Comparison of ENCODE assay signal across 25 cellular contexts in the genomic region with DNA sequence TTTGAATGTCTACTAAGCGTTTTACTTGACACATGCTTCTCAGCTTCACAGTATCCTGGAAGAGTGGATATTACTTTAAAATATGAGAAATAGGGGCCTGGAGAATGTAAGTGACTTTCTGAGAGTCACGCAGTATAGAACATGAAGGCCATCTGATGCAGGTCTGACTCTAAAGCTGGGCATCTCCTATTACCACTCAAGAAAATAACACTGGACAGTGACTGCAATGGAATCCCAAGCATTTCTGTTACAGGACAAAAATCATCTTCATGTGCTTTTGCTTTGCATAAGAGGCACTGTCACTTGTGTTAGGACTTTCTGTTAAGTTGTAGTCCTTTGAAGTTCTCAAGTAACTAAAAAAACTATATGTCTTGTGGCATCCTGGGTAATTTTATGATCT.
DNase-seq lines count a peak whose midpoint lies in the region; ATAC-seq, FAIRE-seq and TF ChIP-seq lines count a peak whose summit lies in the region.
"Had no signal": no experiment of that assay in that cellular context is flagged by ENCODE, and none has a peak within 500 bp of the region (broad histone marks: within the 10 kb centered on the region; RNA-seq: fewer than 3 reads in every experiment).

No MANE protein-coding gene starts in this region.

- H3K27ac ChIP-seq in endothelial cell of umbilical vein (ENCODE audit: insufficient read depth, low read depth, low read length) (peak overlapping the region; percentile 10), osteoblast (ENCODE audit: low read depth, low read length) (peak overlapping the region; percentile 27), gastroesophageal sphincter (no peak overlapping the region)
- H3K27ac ChIP-seq: KMS-11, thyroid gland, WERI-Rb-1 had no signal

- no peak for TF ChIP-seq EP300 in gastroesophageal sphincter (IDR thresholded peaks at IDR 0.05)

- H3K4me3 ChIP-seq in endothelial cell of umbilical vein (replicated peaks in 1 of 3; ENCODE audit: insufficient read depth in 1 of 3, low read depth in 1 of 3, low read length in 3 of 3) (no peak overlapping the region), osteoblast (ENCODE audit: insufficient read depth, low read length) (no peak overlapping the region), gastroesophageal sphincter (no peak overlapping the region)
- H3K4me3 ChIP-seq: thyroid gland had no signal

- ATAC-seq in GM18861 (IDR thresholded peaks at IDR 0.05; ENCODE audit: unreplicated experiment), result no peak
- no peak for ATAC-seq in gastroesophageal sphincter
- ATAC-seq: stimulated activated naive CD8-positive, alpha-beta T cell treated with anti-CD3 and anti-CD28 coated beads, Interleukin-15, amount 100 ng/mL, for 72 hours had no signal

- H3K4me1 ChIP-seq in endothelial cell of umbilical vein (ENCODE audit: control insufficient read depth, extremely low read depth, insufficient read depth, low read length) (peaks cover 24% of the 10 kb centered on the region), osteoblast (ENCODE audit: insufficient read depth, low read length) (peaks cover 20% of the 10 kb centered on the region), gastroesophageal sphincter (peaks cover 0 to 19% (median 2%) of the 10 kb centered on the region in 3 donors)
- H3K4me1 ChIP-seq: thyroid gland had no signal

- FAIRE-seq in endothelial cell of umbilical vein (lab: Jason Lieb, UNC), result no peak
- FAIRE-seq: keratinocyte had no signal

- H3K4me2 ChIP-seq in endothelial cell of umbilical vein (ENCODE audit: insufficient read depth, low read length), result peak overlapping the region; percentile 88
- H3K4me2 ChIP-seq in osteoblast (ENCODE audit: insufficient read depth, low read length), result peak overlapping the region; percentile 9

- POLR2A ChIA-PET in endothelial cell of umbilical vein (lab: Charles Lee), result no interaction called here

- WGBS in gastroesophageal sphincter (ENCODE audit: low coverage in 1 of 2), 2 donors, result 96 to 100% methylated on average over 2 of the region's 2 CpGs

- no peaks in the 10 kb centered on the region for H4K20me1 ChIP-seq in endothelial cell of umbilical vein (replicated peaks; ENCODE audit: control insufficient read depth, extremely low read depth, insufficient read depth, low read length)
- peaks cover 7% of the 10 kb centered on the region for H4K20me1 ChIP-seq in osteoblast (ENCODE audit: insufficient read depth, low read length)

- no TSS peak for BruUV-seq in endothelial cell of umbilical vein (replicated peaks; lab: Mats Ljungman, UMichigan)

- dilution Hi-C loops in endothelial cell of umbilical vein (cut with MboI; ENCODE audit: extremely low pct_ligation_motif_present, low sequenced_read_pairs), result no loop called here

- H3K9me3 ChIP-seq in endothelial cell of umbilical vein (replicated peaks; ENCODE audit: control insufficient read depth, insufficient read depth, low read length) (no peaks in the 10 kb centered on the region), osteoblast (ENCODE audit: low read depth, low read length) (no peaks in the 10 kb centered on the region), gastroesophageal sphincter (no peaks in the 10 kb centered on the region)
- H3K9me3 ChIP-seq: thyroid gland had no signal

- TF ChIP-seq POLR2A in endothelial cell of umbilical vein (IDR thresholded peaks at IDR 0.05; ENCODE audit: low read depth, low read length) (no peak), gastroesophageal sphincter (IDR thresholded peaks at IDR 0.05) (no peak)

- no peaks in the 10 kb centered on the region for H3K9me1 ChIP-seq in endothelial cell of umbilical vein (replicated peaks; ENCODE audit: control insufficient read depth, extremely low read depth, insufficient read depth, low read length)

- CTCF ChIA-PET in endothelial cell of umbilical vein (lab: Charles Lee), result interaction anchor here (1.1 to 7.0 kb wide), 4 partner anchors 8 to 158 kb away, joined by 3 to 66 read pairs (median 14); no protein-coding TSS in a partner anchor

- no peak overlapping the region for H3K9ac ChIP-seq in endothelial cell of umbilical vein (replicated peaks; ENCODE audit: extremely low read depth, insufficient read depth, low read length)
- H3K9ac ChIP-seq: KMS-11 had no signal

- TF ChIP-seq CTCF in endothelial cell of umbilical vein (IDR thresholded peaks at IDR 0.05; ENCODE audit: extremely low read depth in 1 of 2, insufficient read depth in 1 of 2, low read depth in 1 of 2, low read length in 2 of 2), result no peak
- no peak for TF ChIP-seq CTCF in osteoblast (IDR thresholded peaks at IDR 0.05; ENCODE audit: extremely low read depth, low read depth, low read length)
- no peak for TF ChIP-seq CTCF in gastroesophageal sphincter (IDR thresholded peaks at IDR 0.05)

- peak; percentile 60 for DNase-seq in EL
- DNase-seq in NCI-H460 (ENCODE audit: extremely low read depth, low read depth), result peak; percentile 15
- no peak for DNase-seq in endothelial cell of umbilical vein (ENCODE audit: low read depth, low spot score)
- no peak for DNase-seq in osteoblast (ENCODE audit: insufficient read length, low spot score, missing footprints)
- no peak for DNase-seq in COLO668 (lab: John Stamatoyannopoulos, UW; ENCODE audit: unreplicated experiment)
- DNase-seq in stimulated activated CD4-positive, alpha-beta T cell treated with anti-CD3 and anti-CD28 coated beads, Interleukin-12 subunit alpha, Interleukin-12 subunit beta, amount 100 ng/mL, for 4 hours, result no peak
- DNase-seq: activated CD4-positive, alpha-beta T cell treated with anti-CD3 and anti-CD28 coated beads, Interleukin-2, amount 10 ng/mL, durations not matched to agents 7 days and 5 days; activated naive CD4-positive, alpha-beta T cell treated with Interleukin-2 at 50 U/mL for 16 hours; activated T-cell treated with anti-CD3 and anti-CD28 coated beads, Interleukin-2, amount 50 U/mL, for 48 hours; amygdala; CD4-positive, alpha-beta memory T cell; DMS153; GDM1; GOT3; NCI-H1436 treated with DMSO at 0.1 percent for 48 hours; NCI-H526 treated with DMSO at 0.1 percent for 48 hours; right cardiac atrium; RPMI8226; stimulated activated naive CD8-positive, alpha-beta T cell treated with anti-CD3 and anti-CD28 coated beads, Interleukin-15, amount 100 ng/mL, for 72 hours; thyroid gland; WERI-Rb-1 had no signal

- no peak overlapping the region for H2AFZ ChIP-seq in endothelial cell of umbilical vein (ENCODE audit: low read depth, low read length)
- H2AFZ ChIP-seq in osteoblast (ENCODE audit: low read length), result no peak overlapping the region

- H3K36me3 ChIP-seq in endothelial cell of umbilical vein (ENCODE audit: control insufficient read depth in 2 of 2, extremely low read depth in 1 of 2, insufficient read depth in 2 of 2, low read length in 2 of 2) (no peaks in the 10 kb centered on the region), osteoblast (ENCODE audit: insufficient read depth, low read length) (no peaks in the 10 kb centered on the region), gastroesophageal sphincter (no peaks in the 10 kb centered on the region)
- H3K36me3 ChIP-seq: thyroid gland, WERI-Rb-1 had no signal

- H3K79me2 ChIP-seq in endothelial cell of umbilical vein (ENCODE audit: control insufficient read depth, insufficient read depth, low read length) (peaks cover 4% of the 10 kb centered on the region), osteoblast (ENCODE audit: insufficient read depth, low read length) (peaks cover 2% of the 10 kb centered on the region)

- H3K27me3 ChIP-seq in endothelial cell of umbilical vein (ENCODE audit: control insufficient read depth in 2 of 2, insufficient read depth in 2 of 2, low read length in 2 of 2) (no peaks in the 10 kb centered on the region), osteoblast (ENCODE audit: insufficient read depth, low read length) (no peaks in the 10 kb centered on the region), gastroesophageal sphincter (no peaks in the 10 kb centered on the region)
- H3K27me3 ChIP-seq: thyroid gland had no signal

- intact Hi-C loops in endothelial cell of umbilical vein (cut with micrococcal nuclease), result loop anchor here (1.0 to 5.0 kb wide), 4 partner anchors 16 to 333 kb away; a partner anchor contains a TSS

TF ChIP-seq in endothelial cell of umbilical vein, 7 proteins besides CTCF, POLR2A, EP300 and RAD21:
- no peak for TF ChIP-seq MYC (IDR thresholded peaks at IDR 0.05; ENCODE audit: low read depth, low read length)
- TF ChIP-seq, protein P1, sequence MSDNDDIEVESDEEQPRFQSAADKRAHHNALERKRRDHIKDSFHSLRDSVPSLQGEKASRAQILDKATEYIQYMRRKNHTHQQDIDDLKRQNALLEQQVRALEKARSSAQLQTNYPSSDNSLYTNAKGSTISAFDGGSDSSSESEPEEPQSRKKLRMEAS (IDR thresholded peaks at IDR 0.05; ENCODE audit: insufficient read depth, insufficient read length), result no peak
- TF ChIP-seq JUN (IDR thresholded peaks at IDR 0.05; ENCODE audit: borderline replicate concordance, insufficient read depth, insufficient read length, low read depth), result no peak
- no peak for TF ChIP-seq POLR2AphosphoS5 (IDR thresholded peaks at IDR 0.05; ENCODE audit: insufficient read depth, low read depth, low read length)
- TF ChIP-seq FOS (IDR thresholded peaks at IDR 0.05; ENCODE audit: borderline replicate concordance, insufficient read depth, low read length), result no peak
- no peak for TF ChIP-seq GATA2 (IDR thresholded peaks at IDR 0.05; ENCODE audit: insufficient read depth, insufficient read length, low read depth, low read length)
- TF ChIP-seq EZH2 (IDR thresholded peaks at IDR 0.05; ENCODE audit: borderline replicate concordance, low read depth, low read length, severe bottlenecking), result no peak

Comparison
In these comparisons a context has a peak if more than half of its experiments do, and no peak if none do; other contexts are left out.
1. DNase-seq: peak in EL (single experiment) and NCI-H460 (single experiment); none in endothelial cell of umbilical vein (single experiment), osteoblast (single experiment), COLO668 (single experiment) and stimulated activated CD4-positive, alpha-beta T cell treated with anti-CD3 and anti-CD28 coated beads, Interleukin-12 subunit alpha, Interleukin-12 subunit beta, amount 100 ng/mL, for 4 hours (single experiment).
2. H3K27ac ChIP-seq: peak in endothelial cell of umbilical vein (single experiment) and osteoblast (single experiment); none in gastroesophageal sphincter (0 of 4).